1 cellular context compared by ENCODE assay signal in genomic region chr6:6892706-6893601, GRCh38.
TF ChIP-seq lines count a peak whose summit lies in the region.

No MANE protein-coding gene starts in this region.

TF ChIP-seq in HepG2, 621 proteins besides CTCF, POLR2A, EP300 and RAD21 (continued from another document):
- TF ChIP-seq, protein P1, sequence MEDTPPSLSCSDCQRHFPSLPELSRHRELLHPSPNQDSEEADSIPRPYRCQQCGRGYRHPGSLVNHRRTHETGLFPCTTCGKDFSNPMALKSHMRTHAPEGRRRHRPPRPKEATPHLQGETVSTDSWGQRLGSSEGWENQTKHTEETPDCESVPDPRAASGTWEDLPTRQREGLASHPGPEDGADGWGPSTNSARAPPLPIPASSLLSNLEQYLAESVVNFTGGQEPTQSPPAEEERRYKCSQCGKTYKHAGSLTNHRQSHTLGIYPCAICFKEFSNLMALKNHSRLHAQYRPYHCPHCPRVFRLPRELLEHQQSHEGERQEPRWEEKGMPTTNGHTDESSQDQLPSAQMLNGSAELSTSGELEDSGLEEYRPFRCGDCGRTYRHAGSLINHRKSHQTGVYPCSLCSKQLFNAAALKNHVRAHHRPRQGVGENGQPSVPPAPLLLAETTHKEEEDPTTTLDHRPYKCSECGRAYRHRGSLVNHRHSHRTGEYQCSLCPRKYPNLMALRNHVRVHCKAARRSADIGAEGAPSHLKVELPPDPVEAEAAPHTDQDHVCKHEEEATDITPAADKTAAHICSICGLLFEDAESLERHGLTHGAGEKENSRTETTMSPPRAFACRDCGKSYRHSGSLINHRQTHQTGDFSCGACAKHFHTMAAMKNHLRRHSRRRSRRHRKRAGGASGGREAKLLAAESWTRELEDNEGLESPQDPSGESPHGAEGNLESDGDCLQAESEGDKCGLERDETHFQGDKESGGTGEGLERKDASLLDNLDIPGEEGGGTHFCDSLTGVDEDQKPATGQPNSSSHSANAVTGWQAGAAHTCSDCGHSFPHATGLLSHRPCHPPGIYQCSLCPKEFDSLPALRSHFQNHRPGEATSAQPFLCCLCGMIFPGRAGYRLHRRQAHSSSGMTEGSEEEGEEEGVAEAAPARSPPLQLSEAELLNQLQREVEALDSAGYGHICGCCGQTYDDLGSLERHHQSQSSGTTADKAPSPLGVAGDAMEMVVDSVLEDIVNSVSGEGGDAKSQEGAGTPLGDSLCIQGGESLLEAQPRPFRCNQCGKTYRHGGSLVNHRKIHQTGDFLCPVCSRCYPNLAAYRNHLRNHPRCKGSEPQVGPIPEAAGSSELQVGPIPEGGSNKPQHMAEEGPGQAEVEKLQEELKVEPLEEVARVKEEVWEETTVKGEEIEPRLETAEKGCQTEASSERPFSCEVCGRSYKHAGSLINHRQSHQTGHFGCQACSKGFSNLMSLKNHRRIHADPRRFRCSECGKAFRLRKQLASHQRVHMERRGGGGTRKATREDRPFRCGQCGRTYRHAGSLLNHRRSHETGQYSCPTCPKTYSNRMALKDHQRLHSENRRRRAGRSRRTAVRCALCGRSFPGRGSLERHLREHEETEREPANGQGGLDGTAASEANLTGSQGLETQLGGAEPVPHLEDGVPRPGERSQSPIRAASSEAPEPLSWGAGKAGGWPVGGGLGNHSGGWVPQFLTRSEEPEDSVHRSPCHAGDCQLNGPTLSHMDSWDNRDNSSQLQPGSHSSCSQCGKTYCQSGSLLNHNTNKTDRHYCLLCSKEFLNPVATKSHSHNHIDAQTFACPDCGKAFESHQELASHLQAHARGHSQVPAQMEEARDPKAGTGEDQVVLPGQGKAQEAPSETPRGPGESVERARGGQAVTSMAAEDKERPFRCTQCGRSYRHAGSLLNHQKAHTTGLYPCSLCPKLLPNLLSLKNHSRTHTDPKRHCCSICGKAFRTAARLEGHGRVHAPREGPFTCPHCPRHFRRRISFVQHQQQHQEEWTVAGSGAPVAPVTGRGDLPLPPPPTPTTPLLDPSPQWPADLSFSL (CRISPR knock-in tag; IDR thresholded peaks at IDR 0.05): no peak
- no peak for TF ChIP-seq ZFP41 (CRISPR knock-in tag; IDR thresholded peaks at IDR 0.05; ENCODE audit: borderline replicate concordance)
- no peak for TF ChIP-seq ZSCAN31 (CRISPR knock-in tag; IDR thresholded peaks at IDR 0.05; ENCODE audit: low read depth)
- TF ChIP-seq ZNF770 (CRISPR knock-in tag; IDR thresholded peaks at IDR 0.05): no peak
- no peak for TF ChIP-seq ZNF282 (IDR thresholded peaks at IDR 0.05; ENCODE audit: partially characterized antibody)
